ENCODE assay signal across 1 cellular context in the genomic region with DNA sequence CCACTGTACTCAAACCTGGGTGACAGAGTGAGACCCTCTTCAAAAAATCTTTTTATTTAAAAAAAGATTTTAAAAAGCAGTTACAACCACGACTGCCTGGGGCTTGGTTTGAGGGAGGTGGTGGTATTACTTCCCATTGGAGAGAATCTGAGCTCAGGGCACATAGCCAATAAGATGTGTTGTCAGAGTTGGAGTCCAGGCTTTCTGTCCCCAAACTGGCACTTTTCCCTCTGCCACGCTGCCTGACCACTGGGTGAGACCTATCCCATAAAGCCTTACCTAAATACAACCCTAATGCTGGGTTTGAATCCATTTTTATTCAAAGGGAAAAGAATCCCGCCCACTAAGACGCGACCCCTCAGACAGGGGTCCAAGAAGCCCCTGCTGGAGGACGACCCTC.
TF ChIP-seq lines count a peak whose summit lies in the region.

No MANE protein-coding gene starts in this region.

TF ChIP-seq in endothelial cell of umbilical vein, 7 proteins besides CTCF, POLR2A, EP300 and RAD21:
- TF ChIP-seq FOS (IDR thresholded peaks at IDR 0.05; ENCODE audit: borderline replicate concordance, insufficient read depth, low read length) (no peak), MYC (IDR thresholded peaks at IDR 0.05; ENCODE audit: low read depth, low read length) (no peak), JUN (IDR thresholded peaks at IDR 0.05; ENCODE audit: borderline replicate concordance, insufficient read depth, insufficient read length, low read depth) (no peak), EZH2 (IDR thresholded peaks at IDR 0.05; ENCODE audit: borderline replicate concordance, low read depth, low read length, severe bottlenecking) (no peak), POLR2AphosphoS5 (IDR thresholded peaks at IDR 0.05; ENCODE audit: insufficient read depth, low read depth, low read length) (no peak), GATA2 (IDR thresholded peaks at IDR 0.05; ENCODE audit: insufficient read depth, insufficient read length, low read depth, low read length) (no peak)
- TF ChIP-seq, protein P1, sequence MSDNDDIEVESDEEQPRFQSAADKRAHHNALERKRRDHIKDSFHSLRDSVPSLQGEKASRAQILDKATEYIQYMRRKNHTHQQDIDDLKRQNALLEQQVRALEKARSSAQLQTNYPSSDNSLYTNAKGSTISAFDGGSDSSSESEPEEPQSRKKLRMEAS (IDR thresholded peaks at IDR 0.05; ENCODE audit: insufficient read depth, insufficient read length): no peak
